In genomic region chrX:115583730-115584004, GRCh38 we compare ENCODE assay signal across 18 cellular contexts. TPM values are rescaled to one million over a fixed set of nuclear protein-coding genes. Genes with fewer than 3 reads are reported as not detected.
DNase-seq lines count a peak whose midpoint lies in the region; ATAC-seq and TF ChIP-seq lines count a peak whose summit lies in the region.
"Had no signal": no experiment of that assay in that cellular context is flagged by ENCODE, and none has a peak within 500 bp of the region (broad histone marks: within the 10 kb centered on the region; RNA-seq: fewer than 3 reads in every experiment).

No MANE protein-coding gene starts in this region.

- peaks cover 0 to 10% (median 0%) of the 10 kb centered on the region in 5 experiments for H3K9me3 Mint-ChIP-seq in brain
- H3K9me3 Mint-ChIP-seq: activated CD4-positive, alpha-beta memory T cell treated with anti-CD3 and anti-CD28 coated beads for 36 hours; memory B cell; T-helper 1 cell treated with Interleukin-12 subunit alpha and Interleukin-12 subunit beta and Interleukin-4 antibody, amounts not matched to agents 30 μg/mL and 1 μg/mL, for 36 hours had no signal

- peak overlapping the region; percentile 14; the same call in 1 of the 2 replicates for H3K9ac ChIP-seq in SK-N-SH

- intact Hi-C loops in lower lobe of right lung (cut with DNase I), result no loop called here
- intact Hi-C loops in right lobe of liver (cut with DNase I), result no loop called here

- H3K27me3 ChIP-seq in SK-N-SH (ENCODE audit: insufficient read depth), result no peaks in the 10 kb centered on the region; the same call in 1 of the 2 replicates
- no peaks in the 10 kb centered on the region for H3K27me3 ChIP-seq in lower lobe of right lung (ENCODE audit: low read depth)
- no peaks in the 10 kb centered on the region for H3K27me3 ChIP-seq in suprapubic skin
- H3K27me3 ChIP-seq in right lobe of liver, result peaks cover 5 to 7% of the 10 kb centered on the region in 2 donors
- H3K27me3 ChIP-seq: testis had no signal

- CTCF ChIA-PET in SK-N-SH (lab: Yijun Ruan, JAX), result interaction anchor here (1.2 kb wide), 1 partner anchor 16 kb away, joined by 3 read pairs; no protein-coding TSS in a partner anchor

- H3K36me3 ChIP-seq in SK-N-SH (replicated peaks in 1 of 2; ENCODE audit: control insufficient read depth in 1 of 2, insufficient read depth in 2 of 2, low read length in 1 of 2), result no peaks in the 10 kb centered on the region
- H3K36me3 ChIP-seq in lower lobe of right lung, result no peaks in the 10 kb centered on the region
- H3K36me3 ChIP-seq in suprapubic skin, result no peaks in the 10 kb centered on the region
- H3K36me3 ChIP-seq in right lobe of liver, result no peaks in the 10 kb centered on the region

- H3K4me1 ChIP-seq in SK-N-SH (ENCODE audit: control insufficient read depth in 1 of 2, insufficient read depth in 2 of 2, low read depth in 1 of 2, low read length in 1 of 2) (peaks cover 0 to 23% of the 10 kb centered on the region in 2 experiments; a peak in 1 of 4 replicates), lower lobe of right lung (peaks cover 29% of the 10 kb centered on the region), suprapubic skin (peaks cover 15% of the 10 kb centered on the region), right lobe of liver (peaks cover 0 to 35% (median 10%) of the 10 kb centered on the region in 4 donors)
- H3K4me1 ChIP-seq: testis had no signal

- H3K27me3 Mint-ChIP-seq in brain, result peaks cover 3% of the 10 kb centered on the region
- H3K27me3 Mint-ChIP-seq: activated CD4-positive, alpha-beta memory T cell treated with anti-CD3 and anti-CD28 coated beads for 36 hours; memory B cell had no signal

- H3K79me2 ChIP-seq in SK-N-SH (ENCODE audit: insufficient read depth), result peaks cover 81% of the 10 kb centered on the region

- no peak overlapping the region; the same call in 1 of the 2 replicates for H2AFZ ChIP-seq in SK-N-SH (ENCODE audit: low read depth)

- H3K9me2 ChIP-seq in SK-N-SH, result no peaks in the 10 kb centered on the region

- POLR2A ChIA-PET in SK-N-SH (lab: Yijun Ruan, JAX), result no interaction called here

- peak overlapping the region; percentile 52 for H3K4me2 ChIP-seq in SK-N-SH

- H3K9me3 ChIP-seq in SK-N-SH (no peaks in the 10 kb centered on the region), lower lobe of right lung (no peaks in the 10 kb centered on the region), suprapubic skin (no peaks in the 10 kb centered on the region), right lobe of liver (no peaks in the 10 kb centered on the region)
- H3K9me3 ChIP-seq: testis had no signal

- ATAC-seq in SK-N-SH treated with all-trans-retinoic acid at 6 μM for 48 hours (no peak), lower lobe of right lung (no peak), right lobe of liver (no peak)

- 18% methylated on average over 2 of the region's 2 CpGs for WGBS in SK-N-SH (ENCODE audit: low lambda C conversion rate)
- WGBS in suprapubic skin, result 33% methylated on average over 2 of the region's 2 CpGs
- 9% methylated on average over 2 of the region's 2 CpGs for WGBS in right lobe of liver (ENCODE audit: insufficient coverage, low coverage, low lambda C conversion rate, missing lambda C conversion rate)

- no peak for TF ChIP-seq RAD21 in SK-N-SH (IDR thresholded peaks at IDR 0.05; ENCODE audit: low read length)

- TF ChIP-seq EP300 in SK-N-SH (IDR thresholded peaks at IDR 0.05; ENCODE audit: borderline replicate concordance in 1 of 2, low read depth in 1 of 2, low read length in 1 of 2) (no peak), suprapubic skin (IDR thresholded peaks at IDR 0.05) (no peak)

- TF ChIP-seq CTCF in SK-N-SH (IDR thresholded peaks at IDR 0.05), result no peak
- TF ChIP-seq CTCF in brain (conservative IDR thresholded peaks at IDR 0.05), result no peak
- no peak for TF ChIP-seq CTCF in lower lobe of right lung (IDR thresholded peaks at IDR 0.05)
- TF ChIP-seq CTCF in suprapubic skin (IDR thresholded peaks at IDR 0.05), result no peak
- no peak for TF ChIP-seq CTCF in right lobe of liver (IDR thresholded peaks at IDR 0.05)

- H3K4me3 Mint-ChIP-seq in brain, result peak overlapping the region in 4 of 5 experiments; percentile 49 to 76 (median 68)
- H3K4me3 Mint-ChIP-seq: activated CD4-positive, alpha-beta memory T cell treated with anti-CD3 and anti-CD28 coated beads for 36 hours; memory B cell; T-helper 1 cell treated with Interleukin-12 subunit alpha and Interleukin-12 subunit beta and Interleukin-4 antibody, amounts not matched to agents 30 μg/mL and 1 μg/mL, for 36 hours had no signal

- H3K27ac Mint-ChIP-seq in brain, result peak overlapping the region in 2 of 5 experiments; percentile 90 to 91
- H3K27ac Mint-ChIP-seq: activated CD4-positive, alpha-beta memory T cell treated with anti-CD3 and anti-CD28 coated beads for 36 hours; memory B cell; T-helper 1 cell treated with Interleukin-12 subunit alpha and Interleukin-12 subunit beta and Interleukin-4 antibody, amounts not matched to agents 30 μg/mL and 1 μg/mL, for 36 hours had no signal

- H3K36me3 Mint-ChIP-seq in brain, result peaks cover 19% of the 10 kb centered on the region
- H3K36me3 Mint-ChIP-seq: activated CD4-positive, alpha-beta memory T cell treated with anti-CD3 and anti-CD28 coated beads for 36 hours; memory B cell had no signal

- H3F3A ChIP-seq in SK-N-SH (replicated peaks; ENCODE audit: insufficient read depth), result peaks cover 6% of the 10 kb centered on the region

- no peaks in the 10 kb centered on the region for H4K20me1 ChIP-seq in SK-N-SH (ENCODE audit: insufficient read depth)

- H3K27ac ChIP-seq in SK-N-SH (ENCODE audit: low read depth in 2 of 2, low read length in 1 of 2) (peak overlapping the region in 1 of 2 experiments; percentile 68; a peak in 2 of 4 replicates), lower lobe of right lung (peak overlapping the region; percentile 46), suprapubic skin (peak overlapping the region; percentile 38), right lobe of liver (no peak overlapping the region)
- H3K27ac ChIP-seq: 22Rv1 had no signal

- peaks cover 38% of the 10 kb centered on the region for H3K4me1 Mint-ChIP-seq in brain
- H3K4me1 Mint-ChIP-seq: memory B cell had no signal

- TF ChIP-seq POLR2A in suprapubic skin (IDR thresholded peaks at IDR 0.05) (no peak), right lobe of liver (IDR thresholded peaks at IDR 0.05) (no peak)

- H3K4me3 ChIP-seq in SK-N-SH (ENCODE audit: low read depth in 2 of 2, low read length in 1 of 2) (peak overlapping the region in 1 of 2 experiments; percentile 27; a peak in 1 of 4 replicates), lower lobe of right lung (no peak overlapping the region), suprapubic skin (peak overlapping the region; percentile 1), right lobe of liver (no peak overlapping the region)
- H3K4me3 ChIP-seq: testis had no signal

- DNase-seq in SK-N-SH (no peak), lower lobe of right lung (no peak), suprapubic skin (ENCODE audit: low spot score in 2 of 2) (no peak), Ammon's horn (ENCODE audit: low spot score) (no peak), midbrain (lab: John Stamatoyannopoulos, UW) (no peak), right lobe of liver (no peak)
- DNase-seq: activated CD4-positive, alpha-beta memory T cell treated with anti-CD3 and anti-CD28 coated beads for 36 hours; activated gamma-delta T cell; caudate nucleus; NCI-H1048; NCI-H345; testis had no signal

TF ChIP-seq in SK-N-SH, 30 proteins besides CTCF, POLR2A, EP300 and RAD21 (continues in another document):
- TF ChIP-seq CHD2 (IDR thresholded peaks at IDR 0.05; ENCODE audit: low read length, partially characterized antibody) (no peak), RCOR1 (IDR thresholded peaks at IDR 0.05; ENCODE audit: low read length) (no peak), GABPA (IDR thresholded peaks at IDR 0.05; ENCODE audit: low read depth) (no peak), USF1 (IDR thresholded peaks at IDR 0.05; ENCODE audit: borderline replicate concordance, low read depth) (no peak), TCF12 (IDR thresholded peaks at IDR 0.05) (no peak)

TF ChIP-seq in SK-N-SH treated with all-trans-retinoic acid at 6 μM for 48 hours, 23 proteins besides CTCF, POLR2A, EP300 and RAD21:
- TF ChIP-seq CSDC2 (CRISPR knock-in tag; IDR thresholded peaks at IDR 0.05) (no peak), ZC3H10 (CRISPR knock-in tag; IDR thresholded peaks at IDR 0.05) (no peak), TCF4 (CRISPR knock-in tag; IDR thresholded peaks at IDR 0.05; ENCODE audit: borderline replicate concordance) (no peak), ZFP3 (CRISPR knock-in tag; IDR thresholded peaks at IDR 0.05) (no peak), ZNF8 (CRISPR knock-in tag; IDR thresholded peaks at IDR 0.05) (no peak), TOX (CRISPR knock-in tag; IDR thresholded peaks at IDR 0.05; ENCODE audit: borderline replicate concordance) (no peak)
TF ChIP-seq in SK-N-SH treated with all-trans-retinoic acid at 6 μM for 48 hours: peak in this region for 0.

RNA-seq across cellular contexts. Expression of gene PLS3, which starts 22.7 kb away (rescaled TPM):
- 35.7 and 47.4 TPM in 2 replicates for polyA plus RNA-seq in SK-N-SH (2012; rRNA removed)
- 60.2 and 73.8 TPM in 2 replicates for polyA plus RNA-seq in SK-N-SH (2012; cell fraction: cytosol; rRNA removed)
- 19.0 and 37.8 TPM in 2 replicates for polyA plus RNA-seq in SK-N-SH (2012; cell fraction: nucleus; rRNA removed)
- polyA plus RNA-seq in brain (ENCODE audit: insufficient read depth, low read depth, low replicate concordance), result 18.0 TPM
- 138 TPM for total RNA-seq in lower lobe of right lung
- 100 to 1,000 TPM in 3 of 4 donors, 10 to 100 TPM in 1; 74.7 to 145 (median 136) TPM for total RNA-seq in suprapubic skin
- 100 to 1,000 TPM in 4 of 6 experiments, 10 to 100 TPM in 2; 85.3 to 239 (median 114) TPM for total RNA-seq in right lobe of liver
- total RNA-seq: OCI-LY7 had no signal

Comparison
In these comparisons a context has a peak if more than half of its experiments do, and no peak if none do; other contexts are left out.
1. H3K27ac ChIP-seq: peak in lower lobe of right lung (single experiment) and suprapubic skin (single experiment); none in right lobe of liver (0 of 3).